1 cellular context compared by ENCODE assay signal in the genomic region with DNA sequence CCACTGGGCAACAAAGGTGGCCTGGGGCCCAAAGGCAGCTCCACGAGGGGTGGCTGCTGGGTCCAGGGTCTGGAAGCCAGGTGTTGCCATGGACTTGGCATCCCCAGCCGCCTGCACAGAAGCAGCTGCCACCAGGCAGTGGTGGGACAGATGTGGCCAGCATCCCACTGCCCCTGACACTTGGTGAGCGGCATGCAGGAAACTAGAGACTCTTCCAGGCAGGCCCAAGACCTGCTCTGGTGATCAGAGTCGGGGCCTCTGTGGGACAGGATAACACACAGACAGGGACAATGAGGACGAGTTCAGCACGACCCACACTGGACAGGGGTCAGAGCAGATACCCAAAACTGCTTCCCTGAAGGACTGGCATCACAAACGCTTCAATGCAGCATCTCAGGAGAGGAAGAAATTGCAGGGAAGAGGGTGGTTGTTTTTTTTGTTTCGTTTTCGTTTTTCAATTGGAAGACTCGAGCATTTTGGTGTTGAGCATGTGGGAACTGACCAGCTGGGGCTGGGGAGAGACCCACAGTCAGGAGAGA.
TF ChIP-seq lines count a peak whose summit lies in the region.

No MANE protein-coding gene starts in this region.

TF ChIP-seq in K562, 482 proteins besides CTCF, POLR2A, EP300 and RAD21:
- TF ChIP-seq RBM25 (IDR thresholded peaks at IDR 0.05; ENCODE audit: low read depth, low read length, severe bottlenecking) (no peak), SOX6 (IDR thresholded peaks at IDR 0.05) (no peak), FOXJ2 (tag; IDR thresholded peaks at IDR 0.05) (no peak), MBD2 (IDR thresholded peaks at IDR 0.05; ENCODE audit: borderline replicate concordance, low read depth) (no peak), RBBP5 (IDR thresholded peaks at IDR 0.05; ENCODE audit: borderline replicate concordance, insufficient read depth, low read length, poor library complexity, severe bottlenecking) (no peak), RBFOX2 (IDR thresholded peaks at IDR 0.05; ENCODE audit: low read depth, low read length) (peak; percentile 48), KAT7 (CRISPR knock-in tag; IDR thresholded peaks at IDR 0.05; ENCODE audit: borderline replicate concordance) (0 out of 2 replicates have a peak, but pooled peaks have one; percentile 45), ELF2 (CRISPR knock-in tag; IDR thresholded peaks at IDR 0.05) (no peak), NR2F6 (CRISPR knock-in tag; IDR thresholded peaks at IDR 0.05) (no peak), CAMTA2 (CRISPR knock-in tag; conservative IDR thresholded peaks at IDR 0.05) (no peak)
- TF ChIP-seq, protein P1, sequence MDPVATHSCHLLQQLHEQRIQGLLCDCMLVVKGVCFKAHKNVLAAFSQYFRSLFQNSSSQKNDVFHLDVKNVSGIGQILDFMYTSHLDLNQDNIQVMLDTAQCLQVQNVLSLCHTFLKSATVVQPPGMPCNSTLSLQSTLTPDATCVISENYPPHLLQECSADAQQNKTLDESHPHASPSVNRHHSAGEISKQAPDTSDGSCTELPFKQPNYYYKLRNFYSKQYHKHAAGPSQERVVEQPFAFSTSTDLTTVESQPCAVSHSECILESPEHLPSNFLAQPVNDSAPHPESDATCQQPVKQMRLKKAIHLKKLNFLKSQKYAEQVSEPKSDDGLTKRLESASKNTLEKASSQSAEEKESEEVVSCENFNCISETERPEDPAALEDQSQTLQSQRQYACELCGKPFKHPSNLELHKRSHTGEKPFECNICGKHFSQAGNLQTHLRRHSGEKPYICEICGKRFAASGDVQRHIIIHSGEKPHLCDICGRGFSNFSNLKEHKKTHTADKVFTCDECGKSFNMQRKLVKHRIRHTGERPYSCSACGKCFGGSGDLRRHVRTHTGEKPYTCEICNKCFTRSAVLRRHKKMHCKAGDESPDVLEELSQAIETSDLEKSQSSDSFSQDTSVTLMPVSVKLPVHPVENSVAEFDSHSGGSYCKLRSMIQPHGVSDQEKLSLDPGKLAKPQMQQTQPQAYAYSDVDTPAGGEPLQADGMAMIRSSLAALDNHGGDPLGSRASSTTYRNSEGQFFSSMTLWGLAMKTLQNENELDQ (CRISPR knock-in tag; IDR thresholded peaks at IDR 0.05; ENCODE audit: borderline replicate concordance): no peak
- TF ChIP-seq, protein P2, sequence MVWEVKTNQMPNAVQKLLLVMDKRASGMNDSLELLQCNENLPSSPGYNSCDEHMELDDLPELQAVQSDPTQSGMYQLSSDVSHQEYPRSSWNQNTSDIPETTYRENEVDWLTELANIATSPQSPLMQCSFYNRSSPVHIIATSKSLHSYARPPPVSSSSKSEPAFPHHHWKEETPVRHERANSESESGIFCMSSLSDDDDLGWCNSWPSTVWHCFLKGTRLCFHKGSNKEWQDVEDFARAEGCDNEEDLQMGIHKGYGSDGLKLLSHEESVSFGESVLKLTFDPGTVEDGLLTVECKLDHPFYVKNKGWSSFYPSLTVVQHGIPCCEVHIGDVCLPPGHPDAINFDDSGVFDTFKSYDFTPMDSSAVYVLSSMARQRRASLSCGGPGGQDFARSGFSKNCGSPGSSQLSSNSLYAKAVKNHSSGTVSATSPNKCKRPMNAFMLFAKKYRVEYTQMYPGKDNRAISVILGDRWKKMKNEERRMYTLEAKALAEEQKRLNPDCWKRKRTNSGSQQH (CRISPR knock-in tag; IDR thresholded peaks at IDR 0.05): no peak
- TF ChIP-seq, protein P3, sequence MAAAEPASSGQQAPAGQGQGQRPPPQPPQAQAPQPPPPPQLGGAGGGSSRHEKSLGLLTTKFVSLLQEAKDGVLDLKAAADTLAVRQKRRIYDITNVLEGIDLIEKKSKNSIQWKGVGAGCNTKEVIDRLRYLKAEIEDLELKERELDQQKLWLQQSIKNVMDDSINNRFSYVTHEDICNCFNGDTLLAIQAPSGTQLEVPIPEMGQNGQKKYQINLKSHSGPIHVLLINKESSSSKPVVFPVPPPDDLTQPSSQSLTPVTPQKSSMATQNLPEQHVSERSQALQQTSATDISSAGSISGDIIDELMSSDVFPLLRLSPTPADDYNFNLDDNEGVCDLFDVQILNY (CRISPR knock-in tag; IDR thresholded peaks at IDR 0.05): 0 out of 2 replicates have a peak, but pooled peaks have one; percentile 9
